Comparison of ENCODE assay signal across 8 cellular contexts in genomic region chr3:155079795-155080546, GRCh38. TPM values are rescaled to one million over a fixed set of nuclear protein-coding genes. Genes with fewer than 3 reads are reported as not detected.
DNase-seq lines count a peak whose midpoint lies in the region; ATAC-seq and TF ChIP-seq lines count a peak whose summit lies in the region.

Gene MME (plus strand): TSS chr3:155080319. CDS start chr3:155084168, 3,849 bp downstream.

- peaks cover 4% of the 10 kb centered on the region for H3K9me3 Mint-ChIP-seq in activated naive CD8-positive, alpha-beta T cell treated with anti-CD3 and anti-CD28 coated beads for 36 hours
- H3K9me3 Mint-ChIP-seq in activated CD8-positive, alpha-beta memory T cell treated with anti-CD3 and anti-CD28 coated beads, Interleukin-2, amount 10 ng/mL, durations not matched to agents 7 days and 5 days (ENCODE audit: low read depth), result no peaks in the 10 kb centered on the region

- H3K9me3 ChIP-seq in BE2C (no peaks in the 10 kb centered on the region), HUES6 (ENCODE audit: control insufficient read depth, insufficient read depth, low read depth, low read length) (0 out of 2 replicates have a peak, but pooled peaks cover 5% of the 10 kb centered on the region), right atrium auricular region (peaks cover 0 to 15% of the 10 kb centered on the region in 2 donors), psoas muscle (peaks cover 2% of the 10 kb centered on the region)

- intact Hi-C loops in psoas muscle (cut with DNase I), result loop anchor here (10.0 kb wide), 1 partner anchor 245 kb away; no protein-coding TSS in a partner anchor

- ATAC-seq in psoas muscle (peak; percentile 87 to 94 (median 92)), GM19023 (IDR thresholded peaks at IDR 0.05; ENCODE audit: unreplicated experiment) (no peak)
- no peak for ATAC-seq in activated CD8-positive, alpha-beta memory T cell treated with anti-CD3 and anti-CD28 coated beads, Interleukin-2, amount 10 ng/mL, durations not matched to agents 7 days and 5 days

- peak within 1 kb of the TSS; percentile 75 for H3K9ac ChIP-seq in HUES6 (ENCODE audit: low read length)

- DNase-seq in BE2C (peak; percentile 27), right atrium auricular region (ENCODE audit: low spot score) (no peak), psoas muscle (peak; percentile 58 to 81)
- peak; percentile 3 for DNase-seq in activated naive CD8-positive, alpha-beta T cell treated with anti-CD3 and anti-CD28 coated beads for 36 hours
- DNase-seq in stimulated activated naive CD4-positive, alpha-beta T cell (lab: John Stamatoyannopoulos, UW), result no peak
- DNase-seq in activated CD8-positive, alpha-beta memory T cell treated with anti-CD3 and anti-CD28 coated beads, Interleukin-2, amount 10 ng/mL, durations not matched to agents 7 days and 5 days, result no peak

- peaks cover 8% of the 10 kb centered on the region for H3K4me1 Mint-ChIP-seq in activated naive CD8-positive, alpha-beta T cell treated with anti-CD3 and anti-CD28 coated beads for 36 hours
- no peaks in the 10 kb centered on the region for H3K4me1 Mint-ChIP-seq in activated CD8-positive, alpha-beta memory T cell treated with anti-CD3 and anti-CD28 coated beads, Interleukin-2, amount 10 ng/mL, durations not matched to agents 7 days and 5 days

- H3K27me3 Mint-ChIP-seq in activated naive CD8-positive, alpha-beta T cell treated with anti-CD3 and anti-CD28 coated beads for 36 hours, result peaks cover 53% of the 10 kb centered on the region
- H3K27me3 Mint-ChIP-seq in activated CD8-positive, alpha-beta memory T cell treated with anti-CD3 and anti-CD28 coated beads, Interleukin-2, amount 10 ng/mL, durations not matched to agents 7 days and 5 days, result peaks cover 45% of the 10 kb centered on the region

- CTCF ChIA-PET in activated CD8-positive, alpha-beta memory T cell treated with anti-CD3 and anti-CD28 coated beads, Interleukin-2, amount 10 ng/mL, durations not matched to agents 7 days and 5 days (lab: Charles Lee), result no interaction called here

- WGBS in psoas muscle, 3 donors, result 1 to 2% (median 1%) methylated on average over 31 to 50 of the region's 50 CpGs

- H3K4me1 ChIP-seq in BE2C (no peaks in the 10 kb centered on the region), HUES6 (ENCODE audit: control insufficient read depth, insufficient read depth, low read length) (peaks cover 6% of the 10 kb centered on the region), right atrium auricular region (peaks cover 0 to 16% of the 10 kb centered on the region in 2 donors), psoas muscle (no peaks in the 10 kb centered on the region)

- H3K27me3 ChIP-seq in BE2C (peaks cover 35% of the 10 kb centered on the region), HUES6 (ENCODE audit: control insufficient read depth, insufficient read depth, low read length) (peaks cover 24% of the 10 kb centered on the region), right atrium auricular region (no peaks in the 10 kb centered on the region), psoas muscle (ENCODE audit: insufficient read depth in 3 of 3, low read length in 2 of 3) (peaks cover 0 to 8% (median 0%) of the 10 kb centered on the region in 3 donors)

- H3K4me3 ChIP-seq in BE2C (ENCODE audit: low read depth, low read length), result peak within 1 kb of the TSS; percentile 19; the same call in 1 of the 2 replicates
- H3K4me3 ChIP-seq in HUES6 (ENCODE audit: low read depth, low read length), result peak within 1 kb of the TSS; percentile 98
- peak within 1 kb of the TSS; percentile 34 to 50 for H3K4me3 ChIP-seq in right atrium auricular region
- peak within 1 kb of the TSS; percentile 90 for H3K4me3 ChIP-seq in psoas muscle

- H3K36me3 ChIP-seq in BE2C (no peaks in the 10 kb centered on the region), HUES6 (ENCODE audit: control insufficient read depth, insufficient read depth, low read length) (no peaks in the 10 kb centered on the region; the same call in 1 of the 2 replicates), right atrium auricular region (no peaks in the 10 kb centered on the region), psoas muscle (ENCODE audit: insufficient read depth in 1 of 2, low read depth in 1 of 2) (peaks cover 0 to 11% of the 10 kb centered on the region in 2 donors)

- H3K27ac ChIP-seq in HUES6 (ENCODE audit: low read depth, low read length) (peak within 1 kb of the TSS; percentile 38; the same call in 1 of the 2 replicates), right atrium auricular region (no peak within 1 kb of the TSS), psoas muscle (peak within 1 kb of the TSS; percentile 73)

- no peak within 1 kb of the TSS for H3K27ac Mint-ChIP-seq in activated naive CD8-positive, alpha-beta T cell treated with anti-CD3 and anti-CD28 coated beads for 36 hours
- no peak within 1 kb of the TSS for H3K27ac Mint-ChIP-seq in activated CD8-positive, alpha-beta memory T cell treated with anti-CD3 and anti-CD28 coated beads, Interleukin-2, amount 10 ng/mL, durations not matched to agents 7 days and 5 days

- no peak for TF ChIP-seq CTCF in BE2C (IDR thresholded peaks at IDR 0.05; ENCODE audit: low read depth, low read length)
- no peak for TF ChIP-seq CTCF in right atrium auricular region (IDR thresholded peaks at IDR 0.05)
- no peak for TF ChIP-seq CTCF in psoas muscle (IDR thresholded peaks at IDR 0.05)

- H3K36me3 Mint-ChIP-seq in activated naive CD8-positive, alpha-beta T cell treated with anti-CD3 and anti-CD28 coated beads for 36 hours, result no peaks in the 10 kb centered on the region
- no peaks in the 10 kb centered on the region for H3K36me3 Mint-ChIP-seq in activated CD8-positive, alpha-beta memory T cell treated with anti-CD3 and anti-CD28 coated beads, Interleukin-2, amount 10 ng/mL, durations not matched to agents 7 days and 5 days

- peak within 1 kb of the TSS; percentile 51 for H3K4me3 Mint-ChIP-seq in activated naive CD8-positive, alpha-beta T cell treated with anti-CD3 and anti-CD28 coated beads for 36 hours
- no peak within 1 kb of the TSS for H3K4me3 Mint-ChIP-seq in activated CD8-positive, alpha-beta memory T cell treated with anti-CD3 and anti-CD28 coated beads, Interleukin-2, amount 10 ng/mL, durations not matched to agents 7 days and 5 days

RNA-seq across cellular contexts. Expression of gene MME, which starts in this region (rescaled TPM):
- not detected for polyA plus RNA-seq in BE2C (2012; ENCODE audit: insufficient read depth, insufficient read length, low read depth)
- not detected for total RNA-seq in activated naive CD8-positive, alpha-beta T cell treated with anti-CD3 and anti-CD28 coated beads for 36 hours
- total RNA-seq in right atrium auricular region, result 1 to 10 TPM in 1 of 2 donors, under 1 TPM in 1; 0.96 to 2.8 TPM
- total RNA-seq in psoas muscle, result 10 to 100 TPM; 25.6 to 44.1 (median 41.4) TPM
- 10 to 100 TPM; 10.3 to 38.5 (median 17.5) TPM for polyA plus RNA-seq in psoas muscle
- total RNA-seq in activated CD8-positive, alpha-beta memory T cell treated with anti-CD3 and anti-CD28 coated beads, Interleukin-2, amount 10 ng/mL, durations not matched to agents 7 days and 5 days, result not detected

Comparison
In these comparisons a context has a peak if more than half of its experiments do, and no peak if none do; other contexts are left out.
1. RNA of gene MME (total RNA-seq): 25.6 to 44.1 TPM in psoas muscle; 0.96 to 2.8 TPM in right atrium auricular region, not detected in activated CD8-positive, alpha-beta memory T cell treated with anti-CD3 and anti-CD28 coated beads, Interleukin-2, amount 10 ng/mL, durations not matched to agents 7 days and 5 days and not detected in activated naive CD8-positive, alpha-beta T cell treated with anti-CD3 and anti-CD28 coated beads for 36 hours; every median in the first group is over 4 times any median in the second.
2. Peak in DNase-seq in activated naive CD8-positive, alpha-beta T cell treated with anti-CD3 and anti-CD28 coated beads for 36 hours; RNA of the gene not detected or under 1 TPM.
3. DNase-seq: peak in BE2C (single experiment) and psoas muscle (2 of 2); none in right atrium auricular region (single experiment), stimulated activated naive CD4-positive, alpha-beta T cell (0 of 6) and activated CD8-positive, alpha-beta memory T cell treated with anti-CD3 and anti-CD28 coated beads, Interleukin-2, amount 10 ng/mL, durations not matched to agents 7 days and 5 days (single experiment).
4. H3K4me3 ChIP-seq: peak in every context shown above with its lines; median percentile 98 in HUES6; 90 in psoas muscle; 42 in right atrium auricular region; 19 in BE2C.
5. H3K27ac ChIP-seq: peak in HUES6 (single experiment) and psoas muscle (single experiment); none in right atrium auricular region (0 of 2).
6. ATAC-seq: peak in psoas muscle (4 of 4); none in GM19023 (single experiment) and activated CD8-positive, alpha-beta memory T cell treated with anti-CD3 and anti-CD28 coated beads, Interleukin-2, amount 10 ng/mL, durations not matched to agents 7 days and 5 days (single experiment).